Comparison of ENCODE assay signal across 18 cellular contexts in genomic region chr5:126692971-126693370, GRCh38.
DNase-seq lines count a peak whose midpoint lies in the region; ATAC-seq and TF ChIP-seq lines count a peak whose summit lies in the region.
"Had no signal": no experiment of that assay in that cellular context is flagged by ENCODE, and none has a peak within 500 bp of the region (broad histone marks: within the 10 kb centered on the region; RNA-seq: fewer than 3 reads in every experiment).

No MANE protein-coding gene starts in this region.

- no peak overlapping the region for H4K5ac ChIP-seq in mesendoderm (ENCODE audit: low read length)

- no peak overlapping the region for H2BK120ac ChIP-seq in mesendoderm (ENCODE audit: low read depth, low read length)

- H3K9ac ChIP-seq in mesendoderm (ENCODE audit: low read length) = no peak overlapping the region
- H3K9ac ChIP-seq: BLaER1 had no signal

- no peaks in the 10 kb centered on the region for H3K4me1 ChIP-seq in mesendoderm (ENCODE audit: control insufficient read depth, low read depth, low read length)
- no peaks in the 10 kb centered on the region for H3K4me1 ChIP-seq in spleen
- H3K4me1 ChIP-seq: Caco-2 had no signal

- no peak overlapping the region for H3K27ac ChIP-seq in mesendoderm (ENCODE audit: low read depth, low read length)
- H3K27ac ChIP-seq in spleen = no peak overlapping the region
- H3K27ac ChIP-seq: BLaER1, C4-2B had no signal

- H3K27me3 ChIP-seq in mesendoderm (ENCODE audit: insufficient read depth, low read length, poor library complexity) (no peaks in the 10 kb centered on the region), spleen (replicated peaks in 1 of 7) (no peaks in the 10 kb centered on the region)
- H3K27me3 ChIP-seq: BLaER1 had no signal

- no CpG with 5 or more reads among the region's 5 CpGs for WGBS in mesendoderm (ENCODE audit: extremely low coverage, insufficient coverage, low lambda C conversion rate)
- WGBS in spleen, 5 donors = 83 to 95% (median 89%) methylated on average over 5 of the region's 5 CpGs

- intact Hi-C loops in spleen (cut with DNase I; ENCODE audit: low total_unique reads) = no loop called here

- H3K36me3 ChIP-seq in mesendoderm (ENCODE audit: control insufficient read depth, insufficient read depth, low read length) (no peaks in the 10 kb centered on the region), spleen (no peaks in the 10 kb centered on the region)
- H3K36me3 ChIP-seq: BLaER1 had no signal

- H2AK5ac ChIP-seq in mesendoderm (ENCODE audit: low read length) = no peak overlapping the region

- no peak for ATAC-seq in GM18907 (IDR thresholded peaks at IDR 0.05; ENCODE audit: unreplicated experiment)
- ATAC-seq: CD8-positive, alpha-beta T cell; GM12878; GM23338; HCT116 had no signal

- H3K79me2 ChIP-seq in mesendoderm (ENCODE audit: control insufficient read depth, insufficient read depth, low read length) = no peaks in the 10 kb centered on the region

- no peak overlapping the region for H3K4me3 ChIP-seq in mesendoderm (ENCODE audit: low read length)
- H3K4me3 ChIP-seq in spleen = no peak overlapping the region
- H3K4me3 ChIP-seq: BLaER1, GM12878, GM23338 had no signal

- no peak for TF ChIP-seq POLR2A in spleen (IDR thresholded peaks at IDR 0.05)

- no peak overlapping the region for H3K56ac ChIP-seq in mesendoderm (ENCODE audit: low read length)

- no peaks in the 10 kb centered on the region for H3K9me3 ChIP-seq in spleen
- H3K9me3 ChIP-seq: BLaER1, Caco-2 had no signal

- TF ChIP-seq CTCF in spleen (IDR thresholded peaks at IDR 0.05 in 8 of 11, conservative IDR thresholded peaks at IDR 0.05 in 3 of 11) = no peak

- no peak overlapping the region for H2BK5ac ChIP-seq in mesendoderm (ENCODE audit: low read length)

- H2BK15ac ChIP-seq in mesendoderm (replicated peaks; ENCODE audit: low read depth) = no peak overlapping the region

- H3K79me1 ChIP-seq in mesendoderm (ENCODE audit: low read length) = no peaks in the 10 kb centered on the region

- in situ Hi-C loops in G401 (cut with HindIII; ENCODE audit: low sequenced_read_pairs) = loop anchor here (25.0 kb wide), 1 partner anchor 94 kb away; the partner anchor contains the start of gene LMNB1

- DNase-seq in G401 (ENCODE audit: low spot score) = peak; percentile 96
- DNase-seq in cerebellar cortex (ENCODE audit: low spot score) = peak; percentile 94
- no peak for DNase-seq in mesendoderm
- DNase-seq in spleen = no peak
- DNase-seq in ureter (ENCODE audit: low spot score) = no peak
- DNase-seq: Caco-2; CD4-positive, CD25-positive, alpha-beta regulatory T cell; CD8-positive, alpha-beta T cell; DMS153; DND-41; GDM1; H9 had no signal

- H3K18ac ChIP-seq in mesendoderm (ENCODE audit: low read length) = no peak overlapping the region

- peak overlapping the region; percentile 59 for H3K4ac ChIP-seq in mesendoderm (ENCODE audit: low read depth, low read length)

- H3K4me2 ChIP-seq in mesendoderm (ENCODE audit: low read length) = no peak overlapping the region
- H3K4me2 ChIP-seq: BLaER1, GM23338 had no signal

- no peak overlapping the region for H3K23ac ChIP-seq in mesendoderm (ENCODE audit: low read length)

- no peak overlapping the region for H4K8ac ChIP-seq in mesendoderm (ENCODE audit: low read depth, low read length)

Comparison
In these comparisons a context has a peak if more than half of its experiments do, and no peak if none do; other contexts are left out.
1. DNase-seq: peak in G401 (single experiment) and cerebellar cortex (single experiment); none in mesendoderm (single experiment), spleen (single experiment) and ureter (single experiment).